8 cellular contexts compared by ENCODE assay signal in genomic region chr3:191244242-191244867, GRCh38. TPM values are rescaled to one million over a fixed set of nuclear protein-coding genes. Genes with fewer than 3 reads are reported as not detected.
DNase-seq lines count a peak whose midpoint lies in the region; ATAC-seq and TF ChIP-seq lines count a peak whose summit lies in the region.

No MANE protein-coding gene starts in this region.

- CTCF ChIA-PET in WTC11 (lab: Charles Lee), result interaction anchor here (0.7 to 1.4 kb wide), 5 partner anchors 11 to 136 kb away, joined by 3 to 4 read pairs (median 3); no protein-coding TSS in a partner anchor

- POLR2A ChIA-PET in WTC11 (lab: Charles Lee), result no interaction called here

- H3K9me3 Mint-ChIP-seq in WTC11, result no peaks in the 10 kb centered on the region
- no peaks in the 10 kb centered on the region for H3K9me3 Mint-ChIP-seq in neural crest cell

- no peaks in the 10 kb centered on the region for H3K27me3 Mint-ChIP-seq in WTC11 (ENCODE audit: low read depth)
- no peaks in the 10 kb centered on the region for H3K27me3 Mint-ChIP-seq in neural crest cell (ENCODE audit: low read depth)

- peaks cover 29% of the 10 kb centered on the region for H3K4me1 Mint-ChIP-seq in WTC11
- H3K4me1 Mint-ChIP-seq in neural crest cell, result no peaks in the 10 kb centered on the region

- H3K4me3 Mint-ChIP-seq in WTC11 (no peak overlapping the region), neural crest cell (no peak overlapping the region)

- H3K27ac Mint-ChIP-seq in WTC11 (no peak overlapping the region), neural crest cell (ENCODE audit: unreplicated experiment) (no peak overlapping the region)

- ATAC-seq in HG02973 (IDR thresholded peaks at IDR 0.05; ENCODE audit: unreplicated experiment) (peak; percentile 50), WTC11 (no peak), GM19452 (IDR thresholded peaks at IDR 0.05; ENCODE audit: unreplicated experiment) (no peak)

- TF ChIP-seq CTCF in WTC11 (IDR thresholded peaks at IDR 0.05) (0 out of 2 replicates have a peak, but pooled peaks have one; percentile 16), neural crest cell (conservative IDR thresholded peaks at IDR 0.05) (peak; percentile 72)

- DNase-seq in NCI-H1694 treated with DMSO at 0.1 percent for 48 hours (lab: John Stamatoyannopoulos, UW) (peak; percentile 25), NCI-H1694 (lab: John Stamatoyannopoulos, UW) (no peak), WTC11 (ENCODE audit: low spot score) (no peak), neural crest cell (ENCODE audit: low read depth, low spot score) (no peak), HuH-7 (ENCODE audit: low spot score) (no peak)
- no peak for DNase-seq in activated CD8-positive, alpha-beta memory T cell treated with anti-CD3 and anti-CD28 coated beads, Interleukin-2, amount 50 U/mL, for 48 hours

- H3K36me3 Mint-ChIP-seq in WTC11 (no peaks in the 10 kb centered on the region), neural crest cell (ENCODE audit: low read depth) (no peaks in the 10 kb centered on the region)

TF ChIP-seq in WTC11, 78 proteins besides CTCF, POLR2A, EP300 and RAD21:
- TF ChIP-seq, protein P1, sequence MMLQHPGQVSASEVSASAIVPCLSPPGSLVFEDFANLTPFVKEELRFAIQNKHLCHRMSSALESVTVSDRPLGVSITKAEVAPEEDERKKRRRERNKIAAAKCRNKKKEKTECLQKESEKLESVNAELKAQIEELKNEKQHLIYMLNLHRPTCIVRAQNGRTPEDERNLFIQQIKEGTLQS (CRISPR knock-in tag; conservative IDR thresholded peaks at IDR 0.05), result no peak
- TF ChIP-seq ZNF317 (CRISPR knock-in tag; IDR thresholded peaks at IDR 0.05; ENCODE audit: borderline replicate concordance, low read depth) (no peak), RELA (CRISPR knock-in tag; IDR thresholded peaks at IDR 0.05; ENCODE audit: borderline replicate concordance) (no peak), GTF2I (CRISPR knock-in tag; conservative IDR thresholded peaks at IDR 0.05) (no peak), SMAD4 (CRISPR knock-in tag; IDR thresholded peaks at IDR 0.05) (no peak), KAT7 (CRISPR knock-in tag; IDR thresholded peaks at IDR 0.05; ENCODE audit: borderline replicate concordance) (no peak), ATF1 (CRISPR knock-in tag; IDR thresholded peaks at IDR 0.05) (no peak), OVOL2 (CRISPR knock-in tag; IDR thresholded peaks at IDR 0.05; ENCODE audit: borderline replicate concordance) (no peak), EMX1 (CRISPR knock-in tag; IDR thresholded peaks at IDR 0.05) (no peak), SMAD3 (CRISPR knock-in tag; IDR thresholded peaks at IDR 0.05; ENCODE audit: borderline replicate concordance) (no peak)

RNA-seq across cellular contexts. Expression of gene OSTN, which starts 45.3 kb away (rescaled TPM):
- total RNA-seq in WTC11 (2021), result not detected in 3 replicates
- 0.75 TPM in 1 of 2 replicates, not detected in the other for total RNA-seq in neural crest cell
